ENCODE assay signal across 8 cellular contexts in the genomic region with DNA sequence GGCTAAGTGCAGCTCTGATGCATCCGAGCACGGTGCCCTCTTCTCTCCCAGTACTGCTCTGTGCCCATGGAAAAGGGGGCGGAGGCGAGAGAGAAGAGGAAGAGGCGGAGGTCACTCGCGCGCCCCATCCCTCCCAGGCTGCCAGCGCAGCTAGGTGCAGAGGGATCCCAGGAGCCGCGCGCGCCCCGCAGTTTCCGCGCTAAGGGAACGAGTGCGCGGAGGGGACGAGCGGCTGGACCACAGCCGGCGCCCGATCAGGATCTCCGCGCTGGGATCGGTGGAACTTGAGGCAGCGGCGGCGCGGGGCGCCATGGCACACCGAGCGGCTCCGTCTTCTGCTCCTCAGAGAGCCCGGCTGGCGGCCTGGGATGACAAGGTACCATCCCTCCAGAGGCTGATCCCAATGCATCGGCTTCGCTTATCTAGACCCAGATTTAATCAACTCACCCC. TPM values are rescaled to one million over a fixed set of nuclear protein-coding genes. Genes with fewer than 3 reads are reported as not detected.
DNase-seq lines count a peak whose midpoint lies in the region; ATAC-seq, FAIRE-seq and TF ChIP-seq lines count a peak whose summit lies in the region.

A gene with protein sequence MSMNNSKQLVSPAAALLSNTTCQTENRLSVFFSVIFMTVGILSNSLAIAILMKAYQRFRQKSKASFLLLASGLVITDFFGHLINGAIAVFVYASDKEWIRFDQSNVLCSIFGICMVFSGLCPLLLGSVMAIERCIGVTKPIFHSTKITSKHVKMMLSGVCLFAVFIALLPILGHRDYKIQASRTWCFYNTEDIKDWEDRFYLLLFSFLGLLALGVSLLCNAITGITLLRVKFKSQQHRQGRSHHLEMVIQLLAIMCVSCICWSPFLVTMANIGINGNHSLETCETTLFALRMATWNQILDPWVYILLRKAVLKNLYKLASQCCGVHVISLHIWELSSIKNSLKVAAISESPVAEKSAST (plus strand): TSS at position 114 of the 450 bp plus-strand sequence. CDS start 1,770 bp downstream, outside the sequence.

- H3K9me3 Mint-ChIP-seq in progenitor cell of endocrine pancreas (ENCODE audit: low read depth), result peaks cover 11% of the 10 kb centered on the region
- H3K9me3 Mint-ChIP-seq in natural killer cell treated with Interleukin-12 subunit alpha and Interleukin-12 subunit beta and Interleukin-15 and Interleukin-18, amount 100 ng/mL, for 72 hours, result peaks cover 6% of the 10 kb centered on the region
- H3K9me3 Mint-ChIP-seq in effector memory CD8-positive, alpha-beta T cell, result peaks cover 0 to 6% of the 10 kb centered on the region in 2 donors

- H3K27ac Mint-ChIP-seq in progenitor cell of endocrine pancreas, result peak within 1 kb of the TSS; percentile 62
- H3K27ac Mint-ChIP-seq in natural killer cell treated with Interleukin-12 subunit alpha and Interleukin-12 subunit beta and Interleukin-15 and Interleukin-18, amount 100 ng/mL, for 72 hours, result no peak within 1 kb of the TSS
- H3K27ac Mint-ChIP-seq in effector memory CD8-positive, alpha-beta T cell, result no peak within 1 kb of the TSS

- peak; percentile 60 for DNase-seq in EH (ENCODE audit: low read depth)
- DNase-seq in RCC 7860 (ENCODE audit: low spot score), result peak; percentile 52
- DNase-seq in glomerular visceral epithelial cell (ENCODE audit: extremely low spot score), result peak; percentile 75
- DNase-seq in progenitor cell of endocrine pancreas (ENCODE audit: low spot score, unreplicated experiment), result peak; percentile 21
- no peak for DNase-seq in natural killer cell treated with Interleukin-12 subunit alpha and Interleukin-12 subunit beta and Interleukin-15 and Interleukin-18, amount 100 ng/mL, for 72 hours (ENCODE audit: low spot score)
- no peak for DNase-seq in effector memory CD8-positive, alpha-beta T cell
- DNase-seq in stimulated activated CD4-positive, alpha-beta T cell treated with anti-CD3 and anti-CD28 coated beads, Interleukin-1b, Interleukin-23, amount 100 ng/mL, for 48 hours, result no peak

- peak within 1 kb of the TSS; percentile 71 for H3K4me3 Mint-ChIP-seq in progenitor cell of endocrine pancreas (ENCODE audit: low read depth)
- no peak within 1 kb of the TSS for H3K4me3 Mint-ChIP-seq in natural killer cell treated with Interleukin-12 subunit alpha and Interleukin-12 subunit beta and Interleukin-15 and Interleukin-18, amount 100 ng/mL, for 72 hours
- H3K4me3 Mint-ChIP-seq in effector memory CD8-positive, alpha-beta T cell, result no peak within 1 kb of the TSS

- TF ChIP-seq CTCF in progenitor cell of endocrine pancreas (IDR thresholded peaks at IDR 0.05; ENCODE audit: unreplicated experiment), result no peak

- no peak for FAIRE-seq in RCC 7860 (lab: Jason Lieb, UNC)

- no peak for ATAC-seq in GM18870 (IDR thresholded peaks at IDR 0.05; ENCODE audit: unreplicated experiment)
- ATAC-seq in natural killer cell treated with Interleukin-12 subunit alpha and Interleukin-12 subunit beta and Interleukin-15 and Interleukin-18, amount 100 ng/mL, for 72 hours, result no peak
- no peak for ATAC-seq in effector memory CD8-positive, alpha-beta T cell (replicated peaks)

- H3K36me3 Mint-ChIP-seq in progenitor cell of endocrine pancreas (ENCODE audit: insufficient read depth), result no peaks in the 10 kb centered on the region
- no peaks in the 10 kb centered on the region for H3K36me3 Mint-ChIP-seq in natural killer cell treated with Interleukin-12 subunit alpha and Interleukin-12 subunit beta and Interleukin-15 and Interleukin-18, amount 100 ng/mL, for 72 hours
- no peaks in the 10 kb centered on the region for H3K36me3 Mint-ChIP-seq in effector memory CD8-positive, alpha-beta T cell (ENCODE audit: insufficient read depth)

- peaks cover 76% of the 10 kb centered on the region for H3K27me3 Mint-ChIP-seq in progenitor cell of endocrine pancreas
- peaks cover 6 to 8% of the 10 kb centered on the region in 2 donors for H3K27me3 Mint-ChIP-seq in natural killer cell treated with Interleukin-12 subunit alpha and Interleukin-12 subunit beta and Interleukin-15 and Interleukin-18, amount 100 ng/mL, for 72 hours
- peaks cover 12 to 35% of the 10 kb centered on the region in 2 donors for H3K27me3 Mint-ChIP-seq in effector memory CD8-positive, alpha-beta T cell

- H3K4me1 Mint-ChIP-seq in progenitor cell of endocrine pancreas (ENCODE audit: low read depth), result peaks cover 9% of the 10 kb centered on the region
- H3K4me1 Mint-ChIP-seq in natural killer cell treated with Interleukin-12 subunit alpha and Interleukin-12 subunit beta and Interleukin-15 and Interleukin-18, amount 100 ng/mL, for 72 hours (ENCODE audit: low read depth in 2 of 2), result no peaks in the 10 kb centered on the region
- peaks cover 0 to 4% of the 10 kb centered on the region in 2 donors for H3K4me1 Mint-ChIP-seq in effector memory CD8-positive, alpha-beta T cell (ENCODE audit: low read depth in 2 of 2)

RNA-seq across cellular contexts. Expression of the gene that starts here (rescaled TPM):
- not detected in 2 replicates for total RNA-seq in progenitor cell of endocrine pancreas
- not detected for total RNA-seq in natural killer cell treated with Interleukin-12 subunit alpha and Interleukin-12 subunit beta and Interleukin-15 and Interleukin-18, amount 100 ng/mL, for 72 hours

Comparison
In these comparisons a context has a peak if more than half of its experiments do, and no peak if none do; other contexts are left out.
1. Peak in DNase-seq in progenitor cell of endocrine pancreas; RNA of the gene not detected or under 1 TPM.
2. DNase-seq: peak in EH (single experiment), RCC 7860 (single experiment) and glomerular visceral epithelial cell (single experiment); none in natural killer cell treated with Interleukin-12 subunit alpha and Interleukin-12 subunit beta and Interleukin-15 and Interleukin-18, amount 100 ng/mL, for 72 hours (single experiment), effector memory CD8-positive, alpha-beta T cell (0 of 3) and stimulated activated CD4-positive, alpha-beta T cell treated with anti-CD3 and anti-CD28 coated beads, Interleukin-1b, Interleukin-23, amount 100 ng/mL, for 48 hours (single experiment).